ENCODE assay signal across 3 cellular contexts in genomic region chr9:33590857-33591256, GRCh38.
A peak's percentile ranks its signal among the peaks of the same experiment; 100 is the strongest.
DNase-seq lines count a peak whose midpoint lies in the region; TF ChIP-seq lines count a peak whose summit lies in the region.
"Not testable (repeated sequence)": the region's sequence is repeated elsewhere in the genome, so short reads cannot be mapped to it uniquely, and the experiment has no call there.

No MANE protein-coding gene starts in this region.

- not testable (repeated sequence) for TF ChIP-seq POLR2A in esophagus muscularis mucosa (IDR thresholded peaks at IDR 0.05; ENCODE audit: low read depth)

- not testable (repeated sequence) for H3K27ac Mint-ChIP-seq in osteocyte (ENCODE audit: unreplicated experiment)

- not testable (repeated sequence) for H3K4me1 ChIP-seq in HEK293 (ENCODE audit: control insufficient read depth, insufficient read depth, low read length); esophagus muscularis mucosa

- not testable (repeated sequence) for H3K27me3 Mint-ChIP-seq in osteocyte (ENCODE audit: unreplicated experiment)

- not testable (repeated sequence) for TF ChIP-seq EP300 in esophagus muscularis mucosa (IDR thresholded peaks at IDR 0.05)

- not testable (repeated sequence) for H3K9me3 Mint-ChIP-seq in osteocyte (ENCODE audit: unreplicated experiment)

- H3K36me3 Mint-ChIP-seq in osteocyte (ENCODE audit: unreplicated experiment): not testable (repeated sequence)

- POLR2A ChIA-PET in HEK293 (lab: Yijun Ruan, JAX): not testable (repeated sequence)

- not testable (repeated sequence) for H3K4me1 Mint-ChIP-seq in osteocyte (ENCODE audit: unreplicated experiment)

- H3K36me3 ChIP-seq in HEK293 (ENCODE audit: control insufficient read depth in 2 of 2, insufficient read depth in 1 of 2, low read length in 2 of 2); esophagus muscularis mucosa: not testable (repeated sequence)

- not testable (repeated sequence) for TF ChIP-seq CTCF in HEK293 (tag by site-specific recombination; IDR thresholded peaks at IDR 0.05); esophagus muscularis mucosa (IDR thresholded peaks at IDR 0.05); osteocyte (IDR thresholded peaks at IDR 0.05)

- CTCF ChIA-PET in HEK293 (lab: Yijun Ruan, JAX): not testable (repeated sequence)

- intact Hi-C loops in esophagus muscularis mucosa (cut with DNase I): not testable (repeated sequence)

- 92% methylated on average over 2 of the region's 2 CpGs for WGBS in esophagus muscularis mucosa

- not testable (repeated sequence) for H3K27me3 ChIP-seq in esophagus muscularis mucosa

- not testable (repeated sequence) for H3K27ac ChIP-seq in HEK293 (ENCODE audit: extremely low read depth, low read depth, low read length); esophagus muscularis mucosa (replicated peaks in 1 of 4)

- peak; percentile 37 for DNase-seq in esophagus muscularis mucosa (ENCODE audit: extremely low spot score)
- peak; percentile 23 for DNase-seq in osteocyte (ENCODE audit: extremely low spot score, unreplicated experiment)

- H3K4me3 ChIP-seq in HEK293 (ENCODE audit: low read depth, low read length); esophagus muscularis mucosa: not testable (repeated sequence)

- not testable (repeated sequence) for H3K4me3 Mint-ChIP-seq in osteocyte (ENCODE audit: unreplicated experiment)

- H3K9me3 ChIP-seq in HEK293 (ENCODE audit: control insufficient read depth, insufficient read depth, low read depth, low read length); esophagus muscularis mucosa: not testable (repeated sequence)

TF ChIP-seq in HEK293, 187 proteins besides CTCF, POLR2A, EP300 and RAD21:
- TF ChIP-seq ZFHX2 (tag by site-specific recombination; conservative IDR thresholded peaks at IDR 0.05) (peak; percentile 81), EGR2 (tag by site-specific recombination; IDR thresholded peaks at IDR 0.05; ENCODE audit: low read depth) (peak; percentile 95)
